Comparison of ENCODE assay signal across 8 cellular contexts in the genomic region with DNA sequence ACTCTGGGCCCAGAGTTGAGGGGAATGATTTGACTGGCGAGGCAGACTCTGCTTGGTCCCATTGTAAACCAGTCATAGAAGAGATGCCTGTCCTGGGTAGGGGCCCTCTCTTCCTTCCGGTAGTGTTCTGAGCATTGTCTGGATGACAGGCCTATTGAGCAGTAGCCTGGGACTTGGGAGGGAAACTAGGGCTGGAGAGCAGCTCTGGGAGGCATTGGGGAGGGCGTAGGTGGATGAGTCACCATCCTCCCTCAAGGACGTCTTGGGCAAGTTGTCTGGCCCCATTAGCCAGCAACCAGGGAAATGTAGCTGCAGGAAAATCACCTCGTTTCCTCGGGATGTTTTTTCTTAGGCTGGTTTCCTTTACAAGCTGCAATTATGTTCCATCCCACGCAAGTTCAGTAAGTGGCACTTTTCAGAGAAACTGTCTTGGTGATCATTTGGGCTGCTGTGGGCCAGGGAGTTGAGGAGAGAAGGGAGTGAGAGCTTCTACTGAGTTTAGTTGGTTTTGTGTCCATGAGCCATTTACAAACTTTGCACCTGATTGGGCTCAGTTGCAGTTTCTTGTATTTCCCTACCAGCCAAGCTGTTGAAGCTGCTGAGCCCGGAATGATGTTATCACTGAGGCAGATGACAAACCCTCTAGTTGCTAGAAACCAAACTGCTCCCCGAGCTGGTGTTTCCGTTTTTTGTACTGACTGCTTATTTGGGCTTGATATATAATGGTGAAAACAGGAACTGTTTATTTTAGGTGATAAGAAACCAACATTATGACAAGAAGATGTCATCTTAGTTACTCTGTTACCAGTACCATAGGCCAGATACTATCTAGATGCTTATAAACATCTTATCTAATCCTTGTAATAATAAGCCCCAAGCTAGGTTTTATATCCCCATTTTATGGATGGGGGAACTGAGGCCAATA.
DNase-seq lines count a peak whose midpoint lies in the region; ATAC-seq and TF ChIP-seq lines count a peak whose summit lies in the region.

No MANE protein-coding gene starts in this region.

- peak overlapping the region in 7 of 8 donors; percentile 56 to 84 (median 80) for H3K4me3 Mint-ChIP-seq in naive B cell

- peaks cover 2 to 47% (median 26%) of the 10 kb centered on the region in 5 donors for H3K4me1 ChIP-seq in subcutaneous abdominal adipose tissue (ENCODE audit: control insufficient read depth in 5 of 5, insufficient read depth in 5 of 5, low read length in 5 of 5)

- H3K9ac ChIP-seq in subcutaneous abdominal adipose tissue (ENCODE audit: low read length in 5 of 5): peak overlapping the region in 2 of 5 donors; percentile 9 to 10

- H3K9me3 ChIP-seq in subcutaneous abdominal adipose tissue (ENCODE audit: control insufficient read depth in 5 of 5, low read length in 5 of 5): no peaks in the 10 kb centered on the region

- H3K36me3 ChIP-seq in subcutaneous abdominal adipose tissue (ENCODE audit: control insufficient read depth in 5 of 5, insufficient read depth in 5 of 5, low read length in 5 of 5): no peaks in the 10 kb centered on the region

- H3K27ac ChIP-seq in subcutaneous abdominal adipose tissue (ENCODE audit: low read depth, low read length): peak overlapping the region; percentile 85

- DNase-seq in GM04504 (ENCODE audit: low read depth): peak; percentile 87
- peak; percentile 94 for DNase-seq in HCEC 1CT
- DNase-seq in M059J (ENCODE audit: low read depth): peak; percentile 97
- peak; percentile 52 to 72 for DNase-seq in activated CD4-positive, alpha-beta T cell treated with anti-CD3 and anti-CD28 coated beads, Interleukin-2, amount 50 U/mL, for 48 hours
- DNase-seq in erythroblast (lab: John Stamatoyannopoulos, UW): peak; percentile 70 to 85
- DNase-seq in naive B cell: peak; percentile 73
- DNase-seq in DMS153 (lab: John Stamatoyannopoulos, UW): no peak

- peak overlapping the region; percentile 94 to 98 (median 96) for H3K27ac Mint-ChIP-seq in naive B cell

- peak; percentile 96 for ATAC-seq in naive B cell (ENCODE audit: low read depth in 2 of 2)

- H3K4me1 Mint-ChIP-seq in naive B cell: peaks cover 66 to 87% (median 73%) of the 10 kb centered on the region in 3 donors

- TF ChIP-seq POLR2A in erythroblast (IDR thresholded peaks at IDR 0.05; ENCODE audit: low read length): no peak

- no peaks in the 10 kb centered on the region for H3K9me3 Mint-ChIP-seq in naive B cell

- no peaks in the 10 kb centered on the region for H3K27me3 ChIP-seq in subcutaneous abdominal adipose tissue (ENCODE audit: control insufficient read depth in 5 of 5, insufficient read depth in 4 of 5, low read length in 5 of 5)

- peak overlapping the region in 2 of 5 donors; percentile 4 to 18 for H3K4me3 ChIP-seq in subcutaneous abdominal adipose tissue (ENCODE audit: low read depth in 1 of 5, low read length in 5 of 5)

- H3K36me3 Mint-ChIP-seq in naive B cell: peaks cover 6 to 10% of the 10 kb centered on the region in 2 donors

- no peaks in the 10 kb centered on the region for H3K27me3 Mint-ChIP-seq in naive B cell
